ENCODE assay signal across 1 cellular context in the genomic region with DNA sequence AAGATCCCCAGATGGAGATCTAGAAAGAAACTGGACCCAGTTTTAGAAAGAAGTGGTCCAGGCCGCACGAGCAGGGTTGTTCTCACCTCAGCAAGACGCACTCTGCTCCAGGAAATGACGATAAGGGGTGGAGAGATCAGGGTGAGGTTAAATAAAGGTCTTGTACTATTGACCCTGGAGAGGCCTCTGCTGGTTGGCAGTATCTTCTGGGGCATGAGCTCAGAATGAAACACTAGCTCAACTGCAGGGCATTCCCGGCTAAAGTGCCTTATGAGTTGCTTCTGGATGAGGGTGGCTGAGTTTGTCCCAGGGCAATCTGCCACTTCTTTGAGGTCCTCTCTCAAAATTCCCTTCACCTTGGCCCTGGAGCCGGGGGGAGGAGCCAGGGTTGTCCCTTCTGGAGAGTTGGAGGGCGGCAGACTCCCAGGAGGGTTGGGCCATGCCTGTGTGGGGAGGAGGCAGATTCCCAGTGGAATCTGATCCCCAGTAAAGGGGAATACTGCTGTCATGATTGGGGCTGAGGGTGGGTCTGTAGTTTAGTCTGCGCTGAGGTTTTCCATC.
TF ChIP-seq lines count a peak whose summit lies in the region.

No MANE protein-coding gene starts in this region.

TF ChIP-seq in K562, 482 proteins besides CTCF, POLR2A, EP300 and RAD21:
- TF ChIP-seq NR2C1 (IDR thresholded peaks at IDR 0.05) (no peak), NR2C1 (tag; IDR thresholded peaks at IDR 0.05) (peak; percentile 48; the same call in 1 of the 2 replicates), EP400 (IDR thresholded peaks at IDR 0.05) (no peak), NR2C2 (CRISPR knock-in tag; IDR thresholded peaks at IDR 0.05) (no peak), NR2C2 (tag; IDR thresholded peaks at IDR 0.05) (peak; percentile 48; the same call in 1 of the 2 replicates), ESRRA (IDR thresholded peaks at IDR 0.05; ENCODE audit: borderline replicate concordance, low read depth) (peak; percentile 87), ETV1 (tag; conservative IDR thresholded peaks at IDR 0.05; ENCODE audit: low read depth) (0 out of 2 replicates have a peak, but pooled peaks have one; percentile 7), KDM5B (IDR thresholded peaks at IDR 0.05; ENCODE audit: insufficient replicate concordance, low read depth, low read length) (no peak), PURB (CRISPR knock-in tag; IDR thresholded peaks at IDR 0.05; ENCODE audit: low read depth) (no peak), L3MBTL2 (IDR thresholded peaks at IDR 0.05) (peak; percentile 60), CXXC5 (CRISPR knock-in tag; IDR thresholded peaks at IDR 0.05) (peak; percentile 53), GABPA (tag; conservative IDR thresholded peaks at IDR 0.05; ENCODE audit: low read depth) (peak; percentile 53)
- TF ChIP-seq, protein P1, sequence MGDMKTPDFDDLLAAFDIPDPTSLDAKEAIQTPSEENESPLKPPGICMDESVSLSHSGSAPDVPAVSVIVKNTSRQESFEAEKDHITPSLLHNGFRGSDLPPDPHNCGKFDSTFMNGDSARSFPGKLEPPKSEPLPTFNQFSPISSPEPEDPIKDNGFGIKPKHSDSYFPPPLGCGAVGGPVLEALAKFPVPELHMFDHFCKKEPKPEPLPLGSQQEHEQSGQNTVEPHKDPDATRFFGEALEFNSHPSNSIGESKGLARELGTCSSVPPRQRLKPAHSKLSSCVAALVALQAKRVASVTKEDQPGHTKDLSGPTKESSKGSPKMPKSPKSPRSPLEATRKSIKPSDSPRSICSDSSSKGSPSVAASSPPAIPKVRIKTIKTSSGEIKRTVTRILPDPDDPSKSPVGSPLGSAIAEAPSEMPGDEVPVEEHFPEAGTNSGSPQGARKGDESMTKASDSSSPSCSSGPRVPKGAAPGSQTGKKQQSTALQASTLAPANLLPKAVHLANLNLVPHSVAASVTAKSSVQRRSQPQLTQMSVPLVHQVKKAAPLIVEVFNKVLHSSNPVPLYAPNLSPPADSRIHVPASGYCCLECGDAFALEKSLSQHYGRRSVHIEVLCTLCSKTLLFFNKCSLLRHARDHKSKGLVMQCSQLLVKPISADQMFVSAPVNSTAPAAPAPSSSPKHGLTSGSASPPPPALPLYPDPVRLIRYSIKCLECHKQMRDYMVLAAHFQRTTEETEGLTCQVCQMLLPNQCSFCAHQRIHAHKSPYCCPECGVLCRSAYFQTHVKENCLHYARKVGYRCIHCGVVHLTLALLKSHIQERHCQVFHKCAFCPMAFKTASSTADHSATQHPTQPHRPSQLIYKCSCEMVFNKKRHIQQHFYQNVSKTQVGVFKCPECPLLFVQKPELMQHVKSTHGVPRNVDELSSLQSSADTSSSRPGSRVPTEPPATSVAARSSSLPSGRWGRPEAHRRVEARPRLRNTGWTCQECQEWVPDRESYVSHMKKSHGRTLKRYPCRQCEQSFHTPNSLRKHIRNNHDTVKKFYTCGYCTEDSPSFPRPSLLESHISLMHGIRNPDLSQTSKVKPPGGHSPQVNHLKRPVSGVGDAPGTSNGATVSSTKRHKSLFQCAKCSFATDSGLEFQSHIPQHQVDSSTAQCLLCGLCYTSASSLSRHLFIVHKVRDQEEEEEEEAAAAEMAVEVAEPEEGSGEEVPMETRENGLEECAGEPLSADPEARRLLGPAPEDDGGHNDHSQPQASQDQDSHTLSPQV (IDR thresholded peaks at IDR 0.05): peak; percentile 50
- TF ChIP-seq, protein P2, sequence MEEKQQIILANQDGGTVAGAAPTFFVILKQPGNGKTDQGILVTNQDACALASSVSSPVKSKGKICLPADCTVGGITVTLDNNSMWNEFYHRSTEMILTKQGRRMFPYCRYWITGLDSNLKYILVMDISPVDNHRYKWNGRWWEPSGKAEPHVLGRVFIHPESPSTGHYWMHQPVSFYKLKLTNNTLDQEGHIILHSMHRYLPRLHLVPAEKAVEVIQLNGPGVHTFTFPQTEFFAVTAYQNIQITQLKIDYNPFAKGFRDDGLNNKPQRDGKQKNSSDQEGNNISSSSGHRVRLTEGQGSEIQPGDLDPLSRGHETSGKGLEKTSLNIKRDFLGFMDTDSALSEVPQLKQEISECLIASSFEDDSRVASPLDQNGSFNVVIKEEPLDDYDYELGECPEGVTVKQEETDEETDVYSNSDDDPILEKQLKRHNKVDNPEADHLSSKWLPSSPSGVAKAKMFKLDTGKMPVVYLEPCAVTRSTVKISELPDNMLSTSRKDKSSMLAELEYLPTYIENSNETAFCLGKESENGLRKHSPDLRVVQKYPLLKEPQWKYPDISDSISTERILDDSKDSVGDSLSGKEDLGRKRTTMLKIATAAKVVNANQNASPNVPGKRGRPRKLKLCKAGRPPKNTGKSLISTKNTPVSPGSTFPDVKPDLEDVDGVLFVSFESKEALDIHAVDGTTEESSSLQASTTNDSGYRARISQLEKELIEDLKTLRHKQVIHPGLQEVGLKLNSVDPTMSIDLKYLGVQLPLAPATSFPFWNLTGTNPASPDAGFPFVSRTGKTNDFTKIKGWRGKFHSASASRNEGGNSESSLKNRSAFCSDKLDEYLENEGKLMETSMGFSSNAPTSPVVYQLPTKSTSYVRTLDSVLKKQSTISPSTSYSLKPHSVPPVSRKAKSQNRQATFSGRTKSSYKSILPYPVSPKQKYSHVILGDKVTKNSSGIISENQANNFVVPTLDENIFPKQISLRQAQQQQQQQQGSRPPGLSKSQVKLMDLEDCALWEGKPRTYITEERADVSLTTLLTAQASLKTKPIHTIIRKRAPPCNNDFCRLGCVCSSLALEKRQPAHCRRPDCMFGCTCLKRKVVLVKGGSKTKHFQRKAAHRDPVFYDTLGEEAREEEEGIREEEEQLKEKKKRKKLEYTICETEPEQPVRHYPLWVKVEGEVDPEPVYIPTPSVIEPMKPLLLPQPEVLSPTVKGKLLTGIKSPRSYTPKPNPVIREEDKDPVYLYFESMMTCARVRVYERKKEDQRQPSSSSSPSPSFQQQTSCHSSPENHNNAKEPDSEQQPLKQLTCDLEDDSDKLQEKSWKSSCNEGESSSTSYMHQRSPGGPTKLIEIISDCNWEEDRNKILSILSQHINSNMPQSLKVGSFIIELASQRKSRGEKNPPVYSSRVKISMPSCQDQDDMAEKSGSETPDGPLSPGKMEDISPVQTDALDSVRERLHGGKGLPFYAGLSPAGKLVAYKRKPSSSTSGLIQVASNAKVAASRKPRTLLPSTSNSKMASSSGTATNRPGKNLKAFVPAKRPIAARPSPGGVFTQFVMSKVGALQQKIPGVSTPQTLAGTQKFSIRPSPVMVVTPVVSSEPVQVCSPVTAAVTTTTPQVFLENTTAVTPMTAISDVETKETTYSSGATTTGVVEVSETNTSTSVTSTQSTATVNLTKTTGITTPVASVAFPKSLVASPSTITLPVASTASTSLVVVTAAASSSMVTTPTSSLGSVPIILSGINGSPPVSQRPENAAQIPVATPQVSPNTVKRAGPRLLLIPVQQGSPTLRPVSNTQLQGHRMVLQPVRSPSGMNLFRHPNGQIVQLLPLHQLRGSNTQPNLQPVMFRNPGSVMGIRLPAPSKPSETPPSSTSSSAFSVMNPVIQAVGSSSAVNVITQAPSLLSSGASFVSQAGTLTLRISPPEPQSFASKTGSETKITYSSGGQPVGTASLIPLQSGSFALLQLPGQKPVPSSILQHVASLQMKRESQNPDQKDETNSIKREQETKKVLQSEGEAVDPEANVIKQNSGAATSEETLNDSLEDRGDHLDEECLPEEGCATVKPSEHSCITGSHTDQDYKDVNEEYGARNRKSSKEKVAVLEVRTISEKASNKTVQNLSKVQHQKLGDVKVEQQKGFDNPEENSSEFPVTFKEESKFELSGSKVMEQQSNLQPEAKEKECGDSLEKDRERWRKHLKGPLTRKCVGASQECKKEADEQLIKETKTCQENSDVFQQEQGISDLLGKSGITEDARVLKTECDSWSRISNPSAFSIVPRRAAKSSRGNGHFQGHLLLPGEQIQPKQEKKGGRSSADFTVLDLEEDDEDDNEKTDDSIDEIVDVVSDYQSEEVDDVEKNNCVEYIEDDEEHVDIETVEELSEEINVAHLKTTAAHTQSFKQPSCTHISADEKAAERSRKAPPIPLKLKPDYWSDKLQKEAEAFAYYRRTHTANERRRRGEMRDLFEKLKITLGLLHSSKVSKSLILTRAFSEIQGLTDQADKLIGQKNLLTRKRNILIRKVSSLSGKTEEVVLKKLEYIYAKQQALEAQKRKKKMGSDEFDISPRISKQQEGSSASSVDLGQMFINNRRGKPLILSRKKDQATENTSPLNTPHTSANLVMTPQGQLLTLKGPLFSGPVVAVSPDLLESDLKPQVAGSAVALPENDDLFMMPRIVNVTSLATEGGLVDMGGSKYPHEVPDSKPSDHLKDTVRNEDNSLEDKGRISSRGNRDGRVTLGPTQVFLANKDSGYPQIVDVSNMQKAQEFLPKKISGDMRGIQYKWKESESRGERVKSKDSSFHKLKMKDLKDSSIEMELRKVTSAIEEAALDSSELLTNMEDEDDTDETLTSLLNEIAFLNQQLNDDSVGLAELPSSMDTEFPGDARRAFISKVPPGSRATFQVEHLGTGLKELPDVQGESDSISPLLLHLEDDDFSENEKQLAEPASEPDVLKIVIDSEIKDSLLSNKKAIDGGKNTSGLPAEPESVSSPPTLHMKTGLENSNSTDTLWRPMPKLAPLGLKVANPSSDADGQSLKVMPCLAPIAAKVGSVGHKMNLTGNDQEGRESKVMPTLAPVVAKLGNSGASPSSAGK (IDR thresholded peaks at IDR 0.05): 0 out of 2 replicates have a peak, but pooled peaks have one; percentile 17
